ENCODE assay signal across 8 cellular contexts in the genomic region with DNA sequence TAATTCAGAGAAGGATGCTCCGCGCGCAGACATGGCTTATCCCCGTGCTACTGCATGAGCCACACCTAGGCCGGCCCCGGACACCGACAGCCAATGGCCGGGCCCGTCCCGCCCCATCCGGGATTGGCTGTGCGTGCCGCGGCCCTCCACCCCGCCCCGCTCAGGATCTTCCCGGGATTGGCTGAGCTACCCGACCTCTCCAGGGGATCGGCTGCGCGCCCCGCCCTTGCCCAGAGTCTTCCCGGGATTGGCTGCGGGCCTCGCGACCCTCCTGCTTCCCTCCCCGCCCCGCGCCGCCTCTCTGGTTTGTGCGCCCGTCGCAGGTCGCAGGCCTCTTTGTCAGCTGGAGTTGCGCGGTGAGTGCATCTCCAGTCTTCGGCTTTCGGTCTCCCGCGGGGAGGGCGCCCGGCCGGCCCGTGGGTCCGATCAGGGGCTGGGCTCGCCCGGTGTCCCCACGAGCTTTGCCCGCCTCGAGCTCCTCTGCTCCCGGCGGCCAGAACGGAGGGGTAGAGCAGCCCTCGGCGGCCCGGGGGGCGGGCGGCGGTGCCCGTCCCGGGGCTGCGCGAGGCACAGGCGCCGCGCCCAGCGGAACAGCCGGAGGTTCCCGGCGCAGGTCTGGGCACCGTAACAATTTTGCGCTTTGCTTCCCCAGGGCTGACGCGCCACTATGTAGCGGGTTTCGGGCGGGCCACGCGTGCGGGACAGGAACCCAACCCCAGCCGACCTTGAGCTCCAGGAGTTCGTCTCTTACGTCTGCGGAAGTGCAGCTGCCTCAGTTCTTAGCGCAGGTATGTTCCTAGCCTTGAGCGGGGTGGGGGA. TPM values are rescaled to one million over a fixed set of nuclear protein-coding genes. Genes with fewer than 3 reads are reported as not detected.
A peak's percentile ranks its signal among the peaks of the same experiment; 100 is the strongest.
DNase-seq lines count a peak whose midpoint lies in the region; ATAC-seq and TF ChIP-seq lines count a peak whose summit lies in the region.

No MANE protein-coding gene starts in this region.

- peak overlapping the region; percentile 93 for H3K4me3 ChIP-seq in kidney epithelial cell (ENCODE audit: low read depth, low read length)

- H3K36me3 Mint-ChIP-seq in chondrocyte (ENCODE audit: low read depth), result peaks cover 4% of the 10 kb centered on the region

- ATAC-seq in GM19043 (IDR thresholded peaks at IDR 0.05; ENCODE audit: low read depth, unreplicated experiment), result peak; percentile 90
- ATAC-seq in HG03354 (IDR thresholded peaks at IDR 0.05; ENCODE audit: poor library complexity, severe bottlenecking, unreplicated experiment), result peak; percentile 91

- peak overlapping the region; percentile 79 for H3K27ac Mint-ChIP-seq in chondrocyte (ENCODE audit: unreplicated experiment)

- no peak for TF ChIP-seq CTCF in chondrocyte (IDR thresholded peaks at IDR 0.05)
- TF ChIP-seq CTCF in kidney epithelial cell (IDR thresholded peaks at IDR 0.05; ENCODE audit: insufficient read depth, low read length, poor library complexity, severe bottlenecking), result no peak

- H3K4me1 Mint-ChIP-seq in chondrocyte (ENCODE audit: low read depth), result peaks cover 34% of the 10 kb centered on the region

- H3K4me3 Mint-ChIP-seq in chondrocyte (ENCODE audit: unreplicated experiment), result peak overlapping the region; percentile 87

- H3K27me3 Mint-ChIP-seq in chondrocyte (ENCODE audit: low read depth), result no peaks in the 10 kb centered on the region

- H3K27me3 ChIP-seq in kidney epithelial cell (ENCODE audit: control insufficient read depth, insufficient read depth, low read length), result no peaks in the 10 kb centered on the region

- H3K9me3 Mint-ChIP-seq in chondrocyte (ENCODE audit: low read depth), result no peaks in the 10 kb centered on the region

- no peaks in the 10 kb centered on the region for H3K36me3 ChIP-seq in kidney epithelial cell (ENCODE audit: control insufficient read depth, insufficient read depth, low read length)

- DNase-seq in AG20443 (ENCODE audit: low spot score) (peak; percentile 99), NCI-H446 (lab: John Stamatoyannopoulos, UW) (peak; percentile 76 to 96), chondrocyte (ENCODE audit: low spot score) (peak; percentile 99), kidney epithelial cell (ENCODE audit: low read depth) (peak; percentile 80)
- peak; percentile 95 for DNase-seq in activated CD4-positive, alpha-beta T cell treated with anti-CD3 and anti-CD28 coated beads for 24 hours (ENCODE audit: low read depth in 2 of 2)
- DNase-seq in stimulated activated CD4-positive, alpha-beta T cell treated with anti-CD3 and anti-CD28 coated beads, Interleukin-15, amount 100 ng/mL, for 24 hours, result peak; percentile 99

RNA-seq across cellular contexts. Expression of a gene that starts 38.8 kb away (rescaled TPM):
- total RNA-seq in chondrocyte (1.4 to 1.7 TPM (median 1.5 TPM) in 3 replicates), kidney epithelial cell (3.5 and 4.0 TPM in 2 replicates)

RNA-seq across cellular contexts. Expression of a gene that starts 53.3 kb away (rescaled TPM):
- 24.9 to 27.3 TPM (median 27.0 TPM) in 3 replicates for total RNA-seq in chondrocyte
- total RNA-seq in kidney epithelial cell, result 12.6 and 14.9 TPM in 2 replicates

Comparison
In these comparisons a context has a peak if more than half of its experiments do, and no peak if none do; other contexts are left out.
1. Peak in every context shown above with its lines: DNase-seq, ATAC-seq and H3K4me3 ChIP-seq.